ENCODE assay signal across 8 cellular contexts in the genomic region with DNA sequence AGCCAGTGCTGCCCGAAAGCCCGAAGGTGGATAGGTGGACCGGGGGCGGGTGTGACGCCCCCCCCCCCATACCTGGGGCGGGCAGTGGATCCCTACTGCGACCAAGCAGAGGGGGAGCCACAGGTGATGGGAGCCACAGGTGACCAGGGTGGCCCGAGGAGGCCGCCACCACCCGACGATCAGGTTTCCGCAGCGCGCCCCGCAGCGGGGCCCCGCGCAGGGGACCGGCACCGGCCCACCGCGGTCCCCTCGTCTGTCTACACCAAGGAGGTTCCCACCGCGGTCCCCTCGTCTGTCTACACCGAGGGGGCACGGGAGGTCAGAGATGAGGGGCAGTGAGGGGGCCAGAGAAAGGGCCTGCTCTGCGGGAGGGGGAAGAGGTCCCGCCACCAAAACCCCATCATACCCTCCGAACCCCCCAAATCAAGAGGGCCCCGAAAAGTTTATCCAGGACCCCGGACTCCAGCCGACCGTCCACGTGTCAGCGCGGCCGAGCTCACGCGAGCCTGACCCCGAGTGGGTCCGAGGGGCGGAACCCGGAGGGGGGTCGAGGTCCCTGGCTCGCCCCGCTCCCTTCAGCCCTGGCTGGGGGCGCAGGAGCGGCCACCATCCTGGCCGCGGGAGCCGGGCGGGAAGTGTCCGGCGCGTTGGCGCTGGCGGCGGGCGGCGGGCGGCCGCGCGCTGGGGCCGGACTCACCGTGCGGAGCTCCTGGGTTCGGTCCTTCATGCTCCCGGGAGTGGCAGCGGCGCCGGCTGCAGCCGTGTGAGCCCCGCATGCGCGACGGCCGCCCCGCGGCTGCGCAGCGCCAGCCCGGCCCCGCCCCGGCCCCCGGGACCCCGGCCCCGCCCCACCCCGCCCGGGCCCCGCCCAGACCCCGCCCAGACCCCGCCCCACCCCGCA. TPM values are rescaled to one million over a fixed set of nuclear protein-coding genes. Genes with fewer than 3 reads are reported as not detected.
DNase-seq lines count a peak whose midpoint lies in the region; ATAC-seq and TF ChIP-seq lines count a peak whose summit lies in the region.

A gene (minus strand): TSS at position 765 of the 901 bp plus-strand sequence. CDS start 38 bp downstream, at position 727.

- POLR2A ChIA-PET in OCI-LY7 (lab: Charles Lee) = interaction anchor here (0.5 to 1.0 kb wide), 2 partner anchors 10 to 137 kb away, joined by 3 to 4 read pairs; no protein-coding TSS in a partner anchor

- in situ Hi-C loops in ACHN (cut with HindIII; ENCODE audit: low pct_ligation_motif_present, low pct_unique_long_range_greater_than_20kb, low sequenced_read_pairs) = no loop called here

- peaks cover 15% of the 10 kb centered on the region for H3K27me3 Mint-ChIP-seq in activated T-helper 1 cell treated with anti-CD3 and anti-CD28 coated beads, Interleukin-12 subunit alpha, Interleukin-12 subunit beta, Interleukin-2, Interleukin-4 antibody, amounts not matched to agents 30 ng/mL and 10 ng/mL and 1 ng/mL, durations not matched to agents 14 hours and 24 hours and 36 hours (ENCODE audit: insufficient read depth)
- H3K27me3 Mint-ChIP-seq in natural killer cell treated with Interleukin-12 subunit alpha and Interleukin-12 subunit beta and Interleukin-15 and Interleukin-18, amount 100 ng/mL, for 72 hours = peaks cover 6 to 7% of the 10 kb centered on the region in 2 donors

- peak within 1 kb of the TSS; percentile 98 for H2AFZ ChIP-seq in OCI-LY7 (ENCODE audit: low read length)

- no peaks in the 10 kb centered on the region for H3K27me3 ChIP-seq in subcutaneous abdominal adipose tissue (ENCODE audit: control insufficient read depth in 5 of 5, insufficient read depth in 4 of 5, low read length in 5 of 5)

- peaks cover 28% of the 10 kb centered on the region for H3K4me1 ChIP-seq in OCI-LY7 (ENCODE audit: insufficient read depth, low read length, poor library complexity, severe bottlenecking)
- H3K4me1 ChIP-seq in subcutaneous abdominal adipose tissue (ENCODE audit: control insufficient read depth in 5 of 5, insufficient read depth in 5 of 5, low read length in 5 of 5) = peaks cover 5 to 54% (median 35%) of the 10 kb centered on the region in 5 donors

- H3K36me3 ChIP-seq in OCI-LY7 (ENCODE audit: insufficient read depth, low read length) = no peaks in the 10 kb centered on the region
- H3K36me3 ChIP-seq in subcutaneous abdominal adipose tissue (ENCODE audit: control insufficient read depth in 5 of 5, insufficient read depth in 5 of 5, low read length in 5 of 5) = peaks cover 0 to 4% (median 0%) of the 10 kb centered on the region in 5 donors

- BruUV-seq in OCI-LY7 (replicated peaks; lab: Mats Ljungman, UMichigan) = no TSS peak

- H3K27ac ChIP-seq in OCI-LY7 (ENCODE audit: low read depth, low read length, poor library complexity, severe bottlenecking) (no peak within 1 kb of the TSS), subcutaneous abdominal adipose tissue (ENCODE audit: low read depth, low read length) (no peak within 1 kb of the TSS)

- peak within 1 kb of the TSS; percentile 95 for H3K4me3 ChIP-seq in OCI-LY7 (ENCODE audit: low read depth, low read length, poor library complexity, severe bottlenecking)
- H3K4me3 ChIP-seq in subcutaneous abdominal adipose tissue (ENCODE audit: low read depth in 1 of 5, low read length in 5 of 5) = peak within 1 kb of the TSS; percentile 35 to 77 (median 69)

- peaks cover 7% of the 10 kb centered on the region for H3K36me3 Mint-ChIP-seq in activated T-helper 1 cell treated with anti-CD3 and anti-CD28 coated beads, Interleukin-12 subunit alpha, Interleukin-12 subunit beta, Interleukin-2, Interleukin-4 antibody, amounts not matched to agents 30 ng/mL and 10 ng/mL and 1 ng/mL, durations not matched to agents 14 hours and 24 hours and 36 hours (ENCODE audit: low read depth)
- H3K36me3 Mint-ChIP-seq in natural killer cell treated with Interleukin-12 subunit alpha and Interleukin-12 subunit beta and Interleukin-15 and Interleukin-18, amount 100 ng/mL, for 72 hours = no peaks in the 10 kb centered on the region

- H3K9ac ChIP-seq in subcutaneous abdominal adipose tissue (ENCODE audit: low read length in 5 of 5) = peak within 1 kb of the TSS in 4 of 5 donors; percentile 60 to 80 (median 74)

- no peaks in the 10 kb centered on the region for H3K9me2 ChIP-seq in OCI-LY7 (ENCODE audit: insufficient read depth, low read length)

- peak; percentile 85 for DNase-seq in ACHN
- peak; percentile 83 for DNase-seq in OCI-LY7 (ENCODE audit: low spot score)
- DNase-seq in activated T-helper 1 cell treated with anti-CD3 and anti-CD28 coated beads, Interleukin-12 subunit alpha, Interleukin-12 subunit beta, Interleukin-2, Interleukin-4 antibody, amounts not matched to agents 30 ng/mL and 10 ng/mL and 1 ng/mL, durations not matched to agents 14 hours and 24 hours and 36 hours (ENCODE audit: low spot score) = peak; percentile 72
- DNase-seq in fibroblast of gingiva (ENCODE audit: low read depth) = peak; percentile 64
- DNase-seq in natural killer cell treated with Interleukin-12 subunit alpha and Interleukin-12 subunit beta and Interleukin-15 and Interleukin-18, amount 100 ng/mL, for 72 hours (ENCODE audit: low spot score) = peak; percentile 83

- peaks cover 34% of the 10 kb centered on the region for H3K4me1 Mint-ChIP-seq in activated T-helper 1 cell treated with anti-CD3 and anti-CD28 coated beads, Interleukin-12 subunit alpha, Interleukin-12 subunit beta, Interleukin-2, Interleukin-4 antibody, amounts not matched to agents 30 ng/mL and 10 ng/mL and 1 ng/mL, durations not matched to agents 14 hours and 24 hours and 36 hours (ENCODE audit: low read depth)
- H3K4me1 Mint-ChIP-seq in natural killer cell treated with Interleukin-12 subunit alpha and Interleukin-12 subunit beta and Interleukin-15 and Interleukin-18, amount 100 ng/mL, for 72 hours (ENCODE audit: low read depth in 2 of 2) = peaks cover 18 to 27% of the 10 kb centered on the region in 2 donors

- ATAC-seq in GM18861 (IDR thresholded peaks at IDR 0.05; ENCODE audit: unreplicated experiment) (peak; percentile 42), HG03175 (IDR thresholded peaks at IDR 0.05; ENCODE audit: unreplicated experiment) (peak; percentile 72)
- peak; percentile 88 to 94 for ATAC-seq in natural killer cell treated with Interleukin-12 subunit alpha and Interleukin-12 subunit beta and Interleukin-15 and Interleukin-18, amount 100 ng/mL, for 72 hours

- peak within 1 kb of the TSS; percentile 100 for H3K4me2 ChIP-seq in OCI-LY7 (ENCODE audit: low read length)

- H3K9me3 ChIP-seq in OCI-LY7 (ENCODE audit: low read length) (no peaks in the 10 kb centered on the region), subcutaneous abdominal adipose tissue (ENCODE audit: control insufficient read depth in 5 of 5, low read length in 5 of 5) (no peaks in the 10 kb centered on the region)

- peak within 1 kb of the TSS; percentile 88 for H3K4me3 Mint-ChIP-seq in activated T-helper 1 cell treated with anti-CD3 and anti-CD28 coated beads, Interleukin-12 subunit alpha, Interleukin-12 subunit beta, Interleukin-2, Interleukin-4 antibody, amounts not matched to agents 30 ng/mL and 10 ng/mL and 1 ng/mL, durations not matched to agents 14 hours and 24 hours and 36 hours
- H3K4me3 Mint-ChIP-seq in natural killer cell treated with Interleukin-12 subunit alpha and Interleukin-12 subunit beta and Interleukin-15 and Interleukin-18, amount 100 ng/mL, for 72 hours = peak within 1 kb of the TSS; percentile 85

- H4K20me1 ChIP-seq in OCI-LY7 (ENCODE audit: insufficient read depth, low read length) = no peaks in the 10 kb centered on the region

- CTCF ChIA-PET in OCI-LY7 (lab: Charles Lee; ENCODE audit: unreplicated experiment) = interaction anchor here (1.4 kb wide), 1 partner anchor 112 kb away, joined by 4 read pairs; no protein-coding TSS in a partner anchor

- H3K9me3 Mint-ChIP-seq in activated T-helper 1 cell treated with anti-CD3 and anti-CD28 coated beads, Interleukin-12 subunit alpha, Interleukin-12 subunit beta, Interleukin-2, Interleukin-4 antibody, amounts not matched to agents 30 ng/mL and 10 ng/mL and 1 ng/mL, durations not matched to agents 14 hours and 24 hours and 36 hours = no peaks in the 10 kb centered on the region
- no peaks in the 10 kb centered on the region for H3K9me3 Mint-ChIP-seq in natural killer cell treated with Interleukin-12 subunit alpha and Interleukin-12 subunit beta and Interleukin-15 and Interleukin-18, amount 100 ng/mL, for 72 hours

- peak within 1 kb of the TSS; percentile 89 for H3K27ac Mint-ChIP-seq in activated T-helper 1 cell treated with anti-CD3 and anti-CD28 coated beads, Interleukin-12 subunit alpha, Interleukin-12 subunit beta, Interleukin-2, Interleukin-4 antibody, amounts not matched to agents 30 ng/mL and 10 ng/mL and 1 ng/mL, durations not matched to agents 14 hours and 24 hours and 36 hours
- peak within 1 kb of the TSS; percentile 45 to 73 for H3K27ac Mint-ChIP-seq in natural killer cell treated with Interleukin-12 subunit alpha and Interleukin-12 subunit beta and Interleukin-15 and Interleukin-18, amount 100 ng/mL, for 72 hours

- intact Hi-C loops in OCI-LY7 (cut with micrococcal nuclease; ENCODE audit: unreplicated experiment) = no loop called here
- intact Hi-C loops in activated T-helper 1 cell treated with anti-CD3 and anti-CD28 coated beads, Interleukin-12 subunit alpha, Interleukin-12 subunit beta, Interleukin-2, Interleukin-4 antibody, amounts not matched to agents 30 ng/mL and 10 ng/mL and 1 ng/mL, durations not matched to agents 14 hours and 24 hours and 36 hours (cut with micrococcal nuclease) = loop anchor here (1.0 to 5.0 kb wide), 7 partner anchors 19 to 197 kb away; a partner anchor contains a TSS

- H3K79me2 ChIP-seq in OCI-LY7 (ENCODE audit: insufficient read depth, low read depth, low read length) = no peaks in the 10 kb centered on the region

- no peak for TF ChIP-seq CTCF in OCI-LY7 (conservative IDR thresholded peaks at IDR 0.05; ENCODE audit: low read length)

RNA-seq across cellular contexts. Expression of the gene that starts here (rescaled TPM):
- 5.3 and 11.3 TPM in 2 replicates for total RNA-seq in OCI-LY7 (2014; rRNA removed; shearing (Covaris generic))
- 5.7 TPM in 2 replicates for total RNA-seq in OCI-LY7 (2022)
- total RNA-seq in activated T-helper 1 cell treated with anti-CD3 and anti-CD28 coated beads, Interleukin-12 subunit alpha, Interleukin-12 subunit beta, Interleukin-2, Interleukin-4 antibody, amounts not matched to agents 30 ng/mL and 10 ng/mL and 1 ng/mL, durations not matched to agents 14 hours and 24 hours and 36 hours = 24.9 and 26.7 TPM in 2 replicates
- 10 to 100 TPM; 17.8 to 23.2 TPM for total RNA-seq in natural killer cell treated with Interleukin-12 subunit alpha and Interleukin-12 subunit beta and Interleukin-15 and Interleukin-18, amount 100 ng/mL, for 72 hours
